Comparison of ENCODE assay signal across 8 cellular contexts in the genomic region with DNA sequence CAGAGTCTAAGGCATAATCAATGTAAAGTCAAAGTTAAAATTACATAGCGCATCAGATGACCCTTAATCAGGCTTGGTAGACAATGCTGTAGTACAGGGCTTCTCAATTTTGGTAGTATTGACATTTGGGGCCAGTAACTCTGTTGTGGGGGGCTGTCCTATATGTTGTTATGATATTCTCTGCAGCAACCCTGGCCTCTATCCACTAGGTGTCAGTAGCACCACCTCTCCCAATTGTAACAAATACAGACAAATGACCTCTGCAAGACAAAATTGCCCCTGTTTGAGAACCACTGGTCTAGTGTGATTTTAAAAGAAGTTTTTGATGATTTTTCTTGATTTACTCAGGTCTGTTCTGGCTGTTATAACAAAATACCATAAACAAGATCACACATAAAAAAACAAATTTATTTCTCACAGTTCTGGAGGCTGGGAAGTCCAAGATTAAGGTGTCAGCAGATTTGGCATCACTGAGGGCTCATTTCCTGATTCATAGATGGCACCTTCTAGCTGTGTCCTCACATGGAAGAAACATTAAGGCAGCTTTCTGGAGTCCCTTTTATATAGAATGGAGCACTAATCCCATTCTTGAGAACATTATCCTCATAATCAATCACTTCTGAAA. TPM values are rescaled to one million over a fixed set of nuclear protein-coding genes. Genes with fewer than 3 reads are reported as not detected.
DNase-seq lines count a peak whose midpoint lies in the region; ATAC-seq and TF ChIP-seq lines count a peak whose summit lies in the region.

No MANE protein-coding gene starts in this region.

- no peaks in the 10 kb centered on the region for H3K9me2 ChIP-seq in Karpas-422 (replicated peaks; ENCODE audit: insufficient read depth, low read length)
- H3K9me2 ChIP-seq in SU-DHL-6 (replicated peaks; ENCODE audit: insufficient read depth, low read length) = no peaks in the 10 kb centered on the region

- no peak overlapping the region for H2AFZ ChIP-seq in Karpas-422 (ENCODE audit: low read length)
- H2AFZ ChIP-seq in SU-DHL-6 (ENCODE audit: low read depth, low read length, severe bottlenecking) = no peak overlapping the region

- H3K79me2 ChIP-seq in Karpas-422 (ENCODE audit: low read length) (no peaks in the 10 kb centered on the region), SU-DHL-6 (ENCODE audit: insufficient read depth, low read length) (no peaks in the 10 kb centered on the region)

- H3K4me2 ChIP-seq in Karpas-422 (ENCODE audit: low read depth, low read length, poor library complexity, severe bottlenecking) (no peak overlapping the region), SU-DHL-6 (ENCODE audit: low read depth, low read length, poor library complexity, severe bottlenecking) (no peak overlapping the region)

- no peak overlapping the region for H3K9ac ChIP-seq in Karpas-422 (ENCODE audit: low read length)
- H3K9ac ChIP-seq in SU-DHL-6 (ENCODE audit: low read length) = no peak overlapping the region

- H3K27me3 ChIP-seq in AG04450 (ENCODE audit: control insufficient read depth, insufficient read depth, low read length) (no peaks in the 10 kb centered on the region), HAP-1 (ENCODE audit: low read depth) (no peaks in the 10 kb centered on the region), Karpas-422 (ENCODE audit: low read length) (no peaks in the 10 kb centered on the region), SU-DHL-6 (ENCODE audit: low read length) (no peaks in the 10 kb centered on the region)

- H3K27ac Mint-ChIP-seq in natural killer cell treated with Interleukin-12 subunit alpha and Interleukin-12 subunit beta and Interleukin-15 and Interleukin-18, amount 100 ng/mL, for 72 hours = no peak overlapping the region

- no peaks in the 10 kb centered on the region for H3K9me3 ChIP-seq in AG04450 (ENCODE audit: control insufficient read depth, insufficient read depth, low read length)
- no peaks in the 10 kb centered on the region for H3K9me3 ChIP-seq in HAP-1
- no peaks in the 10 kb centered on the region for H3K9me3 ChIP-seq in Karpas-422 (ENCODE audit: low read length)
- no peaks in the 10 kb centered on the region for H3K9me3 ChIP-seq in SU-DHL-6 (ENCODE audit: insufficient read depth, low read length)

- peaks cover 13 to 24% of the 10 kb centered on the region in 2 donors for H3K27me3 Mint-ChIP-seq in natural killer cell treated with Interleukin-12 subunit alpha and Interleukin-12 subunit beta and Interleukin-15 and Interleukin-18, amount 100 ng/mL, for 72 hours

- H3K9me3 Mint-ChIP-seq in natural killer cell treated with Interleukin-12 subunit alpha and Interleukin-12 subunit beta and Interleukin-15 and Interleukin-18, amount 100 ng/mL, for 72 hours = no peaks in the 10 kb centered on the region

- peak; percentile 72 to 78 for ATAC-seq in natural killer cell treated with Interleukin-12 subunit alpha and Interleukin-12 subunit beta and Interleukin-15 and Interleukin-18, amount 100 ng/mL, for 72 hours

- H3K4me1 Mint-ChIP-seq in natural killer cell treated with Interleukin-12 subunit alpha and Interleukin-12 subunit beta and Interleukin-15 and Interleukin-18, amount 100 ng/mL, for 72 hours (ENCODE audit: low read depth in 2 of 2) = no peaks in the 10 kb centered on the region

- no peaks in the 10 kb centered on the region for H3K36me3 Mint-ChIP-seq in natural killer cell treated with Interleukin-12 subunit alpha and Interleukin-12 subunit beta and Interleukin-15 and Interleukin-18, amount 100 ng/mL, for 72 hours

- H3K4me3 ChIP-seq in AG04450 (ENCODE audit: low read depth, low read length) (no peak overlapping the region), HAP-1 (no peak overlapping the region), Karpas-422 (ENCODE audit: low read length) (no peak overlapping the region), SU-DHL-6 (ENCODE audit: insufficient read depth, low read length, poor library complexity, severe bottlenecking) (no peak overlapping the region)

- H3F3A ChIP-seq in SU-DHL-6 (ENCODE audit: insufficient read depth) = no peaks in the 10 kb centered on the region

- H3K36me3 ChIP-seq in HAP-1 (replicated peaks) (no peaks in the 10 kb centered on the region), Karpas-422 (ENCODE audit: insufficient read depth, low read length) (no peaks in the 10 kb centered on the region), SU-DHL-6 (ENCODE audit: low read length) (no peaks in the 10 kb centered on the region)

- H4K20me1 ChIP-seq in Karpas-422 (ENCODE audit: insufficient read depth, low read depth, low read length) (no peaks in the 10 kb centered on the region), SU-DHL-6 (ENCODE audit: low read depth, low read length) (no peaks in the 10 kb centered on the region)

- no peak overlapping the region for H3K4me3 Mint-ChIP-seq in natural killer cell treated with Interleukin-12 subunit alpha and Interleukin-12 subunit beta and Interleukin-15 and Interleukin-18, amount 100 ng/mL, for 72 hours

- no peak for DNase-seq in AG04450 (ENCODE audit: low read depth, low spot score)
- DNase-seq in GM10248 (ENCODE audit: extremely low spot score) = peak; percentile 49
- DNase-seq in HAP-1 (ENCODE audit: low spot score in 2 of 2) = peak; percentile 53 to 55
- peak; percentile 79 for DNase-seq in Karpas-422
- peak; percentile 22 for DNase-seq in epidermal melanocyte (ENCODE audit: insufficient read length, low spot score)
- DNase-seq in natural killer cell treated with Interleukin-12 subunit alpha and Interleukin-12 subunit beta and Interleukin-15 and Interleukin-18, amount 100 ng/mL, for 72 hours (ENCODE audit: low spot score) = no peak
- DNase-seq in occipital lobe (lab: John Stamatoyannopoulos, UW) = no peak

- in situ Hi-C loops in HAP-1 (cut with MboI; ENCODE audit: low sequenced_read_pairs) = no loop called here

- H3K27ac ChIP-seq in AG04450 (ENCODE audit: low read depth, low read length) = no peak overlapping the region
- no peak overlapping the region for H3K27ac ChIP-seq in Karpas-422 (ENCODE audit: low read length)
- H3K27ac ChIP-seq in SU-DHL-6 (ENCODE audit: low read depth, low read length) = no peak overlapping the region

- POLR2A ChIA-PET in AG04450 (lab: Yijun Ruan, JAX) = no interaction called here
- POLR2A ChIA-PET in GM10248 (lab: Yijun Ruan, JAX) = no interaction called here

- CTCF ChIA-PET in AG04450 (lab: Charles Lee) = interaction anchor here (0.6 to 5.0 kb wide), 16 partner anchors 9 to 1882 kb away, joined by 3 to 42 read pairs (median 3); no protein-coding TSS in a partner anchor
- CTCF ChIA-PET in GM10248 (lab: Yijun Ruan, JAX) = interaction anchor here (0.6 to 7.0 kb wide), 32 partner anchors 9 to 894 kb away, joined by 3 to 62 read pairs (median 4); partner anchors contain the start of gene DIPK2A

- TF ChIP-seq CTCF in AG04450 (IDR thresholded peaks at IDR 0.05; ENCODE audit: low read depth, low read length) (peak; percentile 82), GM10248 (IDR thresholded peaks at IDR 0.05; ENCODE audit: control extremely low read depth, extremely low read depth, low read depth, missing control alignments) (peak; percentile 76), SU-DHL-6 (IDR thresholded peaks at IDR 0.05; ENCODE audit: insufficient read depth, low read length, poor library complexity, severe bottlenecking) (peak; percentile 63)

- peaks cover 4% of the 10 kb centered on the region; the same call in 1 of the 2 replicates for H3K4me1 ChIP-seq in HAP-1
- no peaks in the 10 kb centered on the region for H3K4me1 ChIP-seq in Karpas-422 (ENCODE audit: low read length)

RNA-seq across cellular contexts. Expression of gene SLC9A9, which starts 37.6 kb away (rescaled TPM):
- polyA plus RNA-seq in AG04450 (2011; rRNA removed) = 11.5 and 13.4 TPM in 2 replicates
- 25.3 and 38.6 TPM in 2 replicates for polyA minus RNA-seq in AG04450 (2011; rRNA and poly(A)+ RNA removed)
- total RNA-seq in Karpas-422 (2014; rRNA removed; shearing (Covaris generic); ENCODE audit: low replicate concordance) = 2.2 and 2.3 TPM in 2 replicates
- total RNA-seq in natural killer cell treated with Interleukin-12 subunit alpha and Interleukin-12 subunit beta and Interleukin-15 and Interleukin-18, amount 100 ng/mL, for 72 hours = 10 to 100 TPM; 11.0 to 11.9 TPM
- total RNA-seq in occipital lobe = 7.3 TPM

Comparison
In these comparisons a context has a peak if more than half of its experiments do, and no peak if none do; other contexts are left out.
1. DNase-seq: peak in GM10248 (single experiment), HAP-1 (2 of 2), Karpas-422 (single experiment) and epidermal melanocyte (single experiment); none in AG04450 (single experiment), natural killer cell treated with Interleukin-12 subunit alpha and Interleukin-12 subunit beta and Interleukin-15 and Interleukin-18, amount 100 ng/mL, for 72 hours (single experiment) and occipital lobe (single experiment).
2. Peak in every context shown above with its lines, with median percentiles within 50 percentile points of each other: CTCF ChIP-seq.